Comparison of ENCODE assay signal across 19 cellular contexts in genomic region chr20:42100137-42100704, GRCh38.
DNase-seq lines count a peak whose midpoint lies in the region; ATAC-seq and TF ChIP-seq lines count a peak whose summit lies in the region.
"Had no signal": no experiment of that assay in that cellular context is flagged by ENCODE, and none has a peak within 500 bp of the region (broad histone marks: within the 10 kb centered on the region; RNA-seq: fewer than 3 reads in every experiment).

No MANE protein-coding gene starts in this region.

- H3K9ac ChIP-seq in neural progenitor cell: no peak overlapping the region

- H3K36me3 ChIP-seq in hepatocyte (replicated peaks; ENCODE audit: insufficient read depth, low read depth): no peaks in the 10 kb centered on the region
- H3K36me3 ChIP-seq in neural progenitor cell: no peaks in the 10 kb centered on the region

- no peaks in the 10 kb centered on the region for H3K4me1 ChIP-seq in hepatocyte (ENCODE audit: insufficient read depth)
- no peaks in the 10 kb centered on the region for H3K4me1 ChIP-seq in neural progenitor cell

- H3K27me3 Mint-ChIP-seq in neural progenitor cell (ENCODE audit: insufficient read depth, low read depth) (peaks cover 5% of the 10 kb centered on the region), type B pancreatic cell (no peaks in the 10 kb centered on the region)
- H3K27me3 Mint-ChIP-seq: CD4-positive, alpha-beta T cell had no signal

- peak overlapping the region; percentile 70 for H3K27ac ChIP-seq in hepatocyte
- H3K27ac ChIP-seq in neural progenitor cell: no peak overlapping the region
- H3K27ac ChIP-seq: C4-2B had no signal

- no peak; the same call in 2 of the 3 replicates for ATAC-seq in SK-N-SH treated with all-trans-retinoic acid at 6 μM for 48 hours
- ATAC-seq: HCT116, HepG2 had no signal

- H3K9me2 ChIP-seq in hepatocyte (replicated peaks; ENCODE audit: insufficient read depth): no peaks in the 10 kb centered on the region

- H3K27ac Mint-ChIP-seq in neural progenitor cell (peak overlapping the region; percentile 62), type B pancreatic cell (peak overlapping the region; percentile 64)
- H3K27ac Mint-ChIP-seq: CD4-positive, alpha-beta T cell; HFFc6; IgD-negative memory B cell had no signal

- H3K4me1 Mint-ChIP-seq in neural progenitor cell (no peaks in the 10 kb centered on the region), type B pancreatic cell (ENCODE audit: unreplicated experiment) (peaks cover 15% of the 10 kb centered on the region)
- H3K4me1 Mint-ChIP-seq: IgD-negative memory B cell had no signal

- peak overlapping the region; percentile 25 for H3K4me2 ChIP-seq in hepatocyte
- H3K4me2 ChIP-seq in neural progenitor cell: no peak overlapping the region

- H3K27me3 ChIP-seq in hepatocyte (no peaks in the 10 kb centered on the region), neural progenitor cell (no peaks in the 10 kb centered on the region)

- no peaks in the 10 kb centered on the region for H3F3A ChIP-seq in neural progenitor cell (ENCODE audit: low read depth)

- H3K4me3 ChIP-seq in hepatocyte (no peak overlapping the region), neural progenitor cell (no peak overlapping the region)

- TF ChIP-seq CTCF in hepatocyte (IDR thresholded peaks at IDR 0.05; ENCODE audit: poor library complexity) (no peak), neural progenitor cell (IDR thresholded peaks at IDR 0.05) (no peak), type B pancreatic cell (conservative IDR thresholded peaks at IDR 0.05) (no peak)

- H3K9me3 Mint-ChIP-seq in neural progenitor cell: no peaks in the 10 kb centered on the region
- H3K9me3 Mint-ChIP-seq in type B pancreatic cell: no peaks in the 10 kb centered on the region
- H3K9me3 Mint-ChIP-seq: CD4-positive, alpha-beta T cell had no signal

- H4K20me1 ChIP-seq in hepatocyte (ENCODE audit: insufficient read depth, poor library complexity, severe bottlenecking) (no peaks in the 10 kb centered on the region), neural progenitor cell (ENCODE audit: low read depth) (no peaks in the 10 kb centered on the region)

- H3K79me2 ChIP-seq in hepatocyte: no peaks in the 10 kb centered on the region
- no peaks in the 10 kb centered on the region for H3K79me2 ChIP-seq in neural progenitor cell (ENCODE audit: low read depth)

- H3K36me3 Mint-ChIP-seq in neural progenitor cell (no peaks in the 10 kb centered on the region), type B pancreatic cell (no peaks in the 10 kb centered on the region)
- H3K36me3 Mint-ChIP-seq: IgD-negative memory B cell had no signal

- no peak overlapping the region for H3K4me3 Mint-ChIP-seq in neural progenitor cell
- H3K4me3 Mint-ChIP-seq in type B pancreatic cell: peak overlapping the region; percentile 34
- H3K4me3 Mint-ChIP-seq: CD4-positive, alpha-beta T cell; HFFc6; IgD-negative memory B cell had no signal

- H3K9me3 ChIP-seq in hepatocyte (ENCODE audit: low read depth) (no peaks in the 10 kb centered on the region), neural progenitor cell (ENCODE audit: low read depth) (no peaks in the 10 kb centered on the region)
- H3K9me3 ChIP-seq: Caco-2 had no signal

- H2AFZ ChIP-seq in hepatocyte: no peak overlapping the region
- H2AFZ ChIP-seq in neural progenitor cell (replicated peaks): no peak overlapping the region

- DNase-seq in hepatocyte (ENCODE audit: low spot score): peak; percentile 44
- no peak for DNase-seq in neural progenitor cell (ENCODE audit: low spot score)
- DNase-seq in type B pancreatic cell (ENCODE audit: extremely low spot score, unreplicated experiment): no peak
- no peak for DNase-seq in stimulated activated naive CD4-positive, alpha-beta T cell (lab: John Stamatoyannopoulos, UW)
- no peak for DNase-seq in activated CD8-positive, alpha-beta memory T cell treated with anti-CD3 and anti-CD28 coated beads for 24 hours
- no peak for DNase-seq in NCI-H82 (lab: John Stamatoyannopoulos, UW)
- DNase-seq: ACHN; Caco-2; CD4-positive, alpha-beta T cell; DMS79; GDM1; GOT3; H7; HFFc6 had no signal

- WGBS in hepatocyte (ENCODE audit: low lambda C conversion rate, missing lambda C conversion rate): 57% methylated on average over 9 of the region's 9 CpGs

TF ChIP-seq in SK-N-SH treated with all-trans-retinoic acid at 6 μM for 48 hours, 23 proteins besides CTCF, POLR2A, EP300 and RAD21:
- TF ChIP-seq TCF4 (CRISPR knock-in tag; IDR thresholded peaks at IDR 0.05; ENCODE audit: borderline replicate concordance) (peak; percentile 54; the same call in 1 of the 2 replicates), TSHZ2 (CRISPR knock-in tag; IDR thresholded peaks at IDR 0.05) (0 out of 2 replicates have a peak, but pooled peaks have one; percentile 4), CSDC2 (CRISPR knock-in tag; IDR thresholded peaks at IDR 0.05) (no peak)
